In genomic region chr9:16039103-16039987, GRCh38 we compare ENCODE assay signal across 7 cellular contexts.
DNase-seq lines count a peak whose midpoint lies in the region; ATAC-seq and TF ChIP-seq lines count a peak whose summit lies in the region.

No MANE protein-coding gene starts in this region.

- H3K4me1 Mint-ChIP-seq in GM23338: peaks cover 21% of the 10 kb centered on the region
- no peaks in the 10 kb centered on the region for H3K4me1 Mint-ChIP-seq in CD8-positive, alpha-beta T cell (ENCODE audit: low read depth)

- no peaks in the 10 kb centered on the region; the same call in 2 of the 3 replicates for H3K9me3 Mint-ChIP-seq in GM23338
- H3K9me3 Mint-ChIP-seq in CD8-positive, alpha-beta T cell: no peaks in the 10 kb centered on the region

- peak; percentile 90 for DNase-seq in GM23338 (ENCODE audit: low spot score)
- peak; percentile 16 for DNase-seq in MV-4-11 (lab: John Stamatoyannopoulos, UW)
- DNase-seq in epithelial cell of esophagus (ENCODE audit: low read depth): peak; percentile 28
- peak; percentile 71 for DNase-seq in sigmoid colon
- no peak for DNase-seq in effector CD4-positive, alpha-beta T cell
- DNase-seq in CD8-positive, alpha-beta T cell: no peak
- no peak for DNase-seq in GM10248 (ENCODE audit: extremely low spot score)

- TF ChIP-seq CTCF in GM23338 (conservative IDR thresholded peaks at IDR 0.05; ENCODE audit: low read depth in 2 of 2): peak; percentile 74 to 82
- TF ChIP-seq CTCF in epithelial cell of esophagus (IDR thresholded peaks at IDR 0.05; ENCODE audit: insufficient read depth, low read depth, low read length, missing control alignments): peak; percentile 44
- peak in 1 of 4 experiments; percentile 27 for TF ChIP-seq CTCF in sigmoid colon (IDR thresholded peaks at IDR 0.05)
- no peak for TF ChIP-seq CTCF in CD8-positive, alpha-beta T cell (IDR thresholded peaks at IDR 0.05)
- TF ChIP-seq CTCF in GM10248 (IDR thresholded peaks at IDR 0.05; ENCODE audit: control extremely low read depth, extremely low read depth, low read depth, missing control alignments): no peak

- H3K4me1 ChIP-seq in GM23338 (ENCODE audit: insufficient read depth): no peaks in the 10 kb centered on the region
- peaks cover 0 to 24% (median 20%) of the 10 kb centered on the region in 4 donors for H3K4me1 ChIP-seq in sigmoid colon
- H3K4me1 ChIP-seq in CD8-positive, alpha-beta T cell (ENCODE audit: insufficient read depth, low read length): no peaks in the 10 kb centered on the region

- no peak overlapping the region for H3K4me2 ChIP-seq in GM23338

- H3K27ac ChIP-seq in GM23338 (ENCODE audit: low read depth) (no peak overlapping the region), sigmoid colon (peak overlapping the region in 3 of 4 donors; percentile 53 to 62 (median 55))
- H3K27ac ChIP-seq in CD8-positive, alpha-beta T cell (ENCODE audit: low read depth, low read length): no peak overlapping the region

- peak; percentile 87 for ATAC-seq in GM23338
- ATAC-seq in CD8-positive, alpha-beta T cell: no peak

- no peak for TF ChIP-seq POLR2A in sigmoid colon (IDR thresholded peaks at IDR 0.05)

- no peaks in the 10 kb centered on the region for H3K9me3 ChIP-seq in sigmoid colon
- no peaks in the 10 kb centered on the region for H3K9me3 ChIP-seq in CD8-positive, alpha-beta T cell (ENCODE audit: low read length)

- no peaks in the 10 kb centered on the region for H4K20me1 ChIP-seq in GM23338 (replicated peaks; ENCODE audit: insufficient read depth)

- H2AFZ ChIP-seq in GM23338: peak overlapping the region; percentile 57; the same call in 1 of the 2 replicates

- H3K27me3 ChIP-seq in GM23338 (ENCODE audit: insufficient read depth): no peaks in the 10 kb centered on the region
- no peaks in the 10 kb centered on the region for H3K27me3 ChIP-seq in sigmoid colon
- no peaks in the 10 kb centered on the region for H3K27me3 ChIP-seq in CD8-positive, alpha-beta T cell (ENCODE audit: insufficient read depth, low read length)

- no peaks in the 10 kb centered on the region for H3K36me3 Mint-ChIP-seq in GM23338 (ENCODE audit: low read depth)
- H3K36me3 Mint-ChIP-seq in CD8-positive, alpha-beta T cell: no peaks in the 10 kb centered on the region

- no peak for TF ChIP-seq EP300 in sigmoid colon (IDR thresholded peaks at IDR 0.05)

- H3F3A ChIP-seq in GM23338 (replicated peaks; ENCODE audit: low read depth): no peaks in the 10 kb centered on the region

- peaks cover 5% of the 10 kb centered on the region for H3K27me3 Mint-ChIP-seq in GM23338 (ENCODE audit: insufficient read depth, low read depth, poor library complexity)
- no peaks in the 10 kb centered on the region for H3K27me3 Mint-ChIP-seq in CD8-positive, alpha-beta T cell (ENCODE audit: low read depth)

- H3K9me2 ChIP-seq in GM23338 (ENCODE audit: insufficient read depth): peaks cover 7% of the 10 kb centered on the region; the same call in 1 of the 2 replicates

- WGBS in sigmoid colon, 2 donors: 67 to 68% methylated on average over 12 of the region's 12 CpGs

- intact Hi-C loops in sigmoid colon (cut with DNase I): no loop called here
- intact Hi-C loops in CD8-positive, alpha-beta T cell (cut with DNase I, micrococcal nuclease): no loop called here

- H3K4me3 Mint-ChIP-seq in GM23338: no peak overlapping the region
- no peak overlapping the region for H3K4me3 Mint-ChIP-seq in CD8-positive, alpha-beta T cell

- H3K4me3 ChIP-seq in GM23338 (no peak overlapping the region), epithelial cell of esophagus (ENCODE audit: low read length) (no peak overlapping the region), sigmoid colon (no peak overlapping the region)
- no peak overlapping the region for H3K4me3 ChIP-seq in CD8-positive, alpha-beta T cell (ENCODE audit: low read depth, low read length)

- no peaks in the 10 kb centered on the region for H3K36me3 ChIP-seq in GM23338 (ENCODE audit: insufficient read depth)
- H3K36me3 ChIP-seq in sigmoid colon: no peaks in the 10 kb centered on the region
- H3K36me3 ChIP-seq in CD8-positive, alpha-beta T cell (ENCODE audit: insufficient read depth, low read length): no peaks in the 10 kb centered on the region

- H3K27ac Mint-ChIP-seq in GM23338: peak overlapping the region; percentile 33; the same call in 1 of the 2 replicates
- no peak overlapping the region for H3K27ac Mint-ChIP-seq in CD8-positive, alpha-beta T cell

- CTCF ChIA-PET in CD8-positive, alpha-beta T cell (lab: Charles Lee): no interaction called here
- CTCF ChIA-PET in GM10248 (lab: Yijun Ruan, JAX): interaction anchor here (1.3 kb wide), 1 partner anchor 15 kb away, joined by 3 read pairs; no protein-coding TSS in a partner anchor

- no peaks in the 10 kb centered on the region for H3K79me2 ChIP-seq in GM23338 (replicated peaks; ENCODE audit: insufficient read depth)

- POLR2A ChIA-PET in CD8-positive, alpha-beta T cell (lab: Charles Lee): no interaction called here
- POLR2A ChIA-PET in GM10248 (lab: Yijun Ruan, JAX): no interaction called here

TF ChIP-seq in GM23338, 12 proteins besides CTCF, POLR2A, EP300 and RAD21 (continues in another document):
- TF ChIP-seq ZNF114 (CRISPR knock-in tag; IDR thresholded peaks at IDR 0.05) (no peak), NANOG (IDR thresholded peaks at IDR 0.05; ENCODE audit: borderline replicate concordance) (no peak), ZNF331 (CRISPR knock-in tag; IDR thresholded peaks at IDR 0.05; ENCODE audit: low read depth) (no peak), STAT1 (IDR thresholded peaks at IDR 0.05; ENCODE audit: unreplicated experiment) (no peak), ZNF462 (CRISPR knock-in tag; IDR thresholded peaks at IDR 0.05) (peak; percentile 77)

Comparison
In these comparisons a context has a peak if more than half of its experiments do, and no peak if none do; other contexts are left out.
1. DNase-seq: peak in GM23338 (single experiment), MV-4-11 (single experiment), epithelial cell of esophagus (single experiment) and sigmoid colon (single experiment); none in effector CD4-positive, alpha-beta T cell (single experiment), CD8-positive, alpha-beta T cell (0 of 7) and GM10248 (single experiment).
2. H3K27ac ChIP-seq: peak in sigmoid colon (3 of 4); none in GM23338 (single experiment) and CD8-positive, alpha-beta T cell (single experiment).
3. CTCF ChIP-seq: peak in GM23338 (2 of 2) and epithelial cell of esophagus (single experiment); none in CD8-positive, alpha-beta T cell (single experiment) and GM10248 (single experiment).